ENCODE assay signal across 17 cellular contexts in the genomic region with DNA sequence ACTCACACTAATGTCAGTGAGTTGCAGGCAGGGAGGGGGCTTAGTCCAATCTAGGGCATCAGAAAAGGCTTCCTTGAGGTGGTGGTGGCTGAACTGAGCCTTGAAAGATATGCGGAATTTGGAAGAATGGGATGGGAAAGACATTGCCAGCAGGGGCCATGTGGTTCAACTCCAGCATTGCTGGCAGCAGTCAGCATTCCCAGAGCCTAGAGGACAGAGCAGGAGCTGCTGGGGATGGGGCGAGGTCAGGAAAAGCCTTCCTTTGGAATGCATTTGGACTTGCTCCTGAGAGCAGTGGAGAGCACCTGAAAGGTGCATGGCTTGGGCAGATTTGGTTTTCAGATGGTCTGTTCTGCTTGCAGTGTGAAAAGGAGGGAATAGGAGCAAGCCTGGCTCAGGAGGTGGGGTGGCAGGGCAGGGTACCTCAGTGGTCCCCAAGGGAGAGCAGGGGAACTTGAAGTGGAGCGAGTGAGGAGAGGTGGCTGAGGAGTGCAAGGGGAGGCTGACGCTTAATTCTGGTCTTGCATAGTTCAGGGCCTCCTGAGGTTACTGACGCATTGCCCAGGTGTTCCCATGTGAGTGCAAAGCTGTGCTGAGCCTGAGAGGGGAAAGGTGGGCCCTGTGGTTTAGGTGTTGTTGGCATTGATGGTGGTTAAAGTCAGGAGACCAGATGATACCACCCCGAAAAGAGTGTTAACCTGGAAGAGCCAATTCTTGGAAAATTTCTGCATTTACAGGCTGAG.
DNase-seq lines count a peak whose midpoint lies in the region; ATAC-seq, FAIRE-seq and TF ChIP-seq lines count a peak whose summit lies in the region.
"Had no signal": no experiment of that assay in that cellular context is flagged by ENCODE, and none has a peak within 500 bp of the region (broad histone marks: within the 10 kb centered on the region; RNA-seq: fewer than 3 reads in every experiment).

No MANE protein-coding gene starts in this region.

- H3K9me3 ChIP-seq in A549 (no peaks in the 10 kb centered on the region), DND-41 (ENCODE audit: insufficient read depth, low read length, severe bottlenecking) (no peaks in the 10 kb centered on the region), keratinocyte (ENCODE audit: control insufficient read depth, low read depth, low read length) (no peaks in the 10 kb centered on the region)

- POLR2A ChIA-PET in A549 (lab: Yijun Ruan, JAX) = no interaction called here

- dilution Hi-C loops in keratinocyte (cut with MboI; ENCODE audit: extremely low pct_ligation_motif_present, low sequenced_read_pairs) = no loop called here

- H3K9me3 Mint-ChIP-seq in activated naive CD8-positive, alpha-beta T cell (ENCODE audit: low read depth) = no peaks in the 10 kb centered on the region

- ATAC-seq in A549 = peak in 1 of 2 experiments; percentile 59; a peak in 3 of 6 replicates
- peak; percentile 29; the same call in 1 of the 3 replicates for ATAC-seq in DND-41 (ENCODE audit: insufficient read depth, low read depth)
- ATAC-seq in HG03159 (IDR thresholded peaks at IDR 0.05; ENCODE audit: unreplicated experiment) = no peak

- FAIRE-seq in A549 (lab: Jason Lieb, UNC) (no peak), keratinocyte (lab: Jason Lieb, UNC) (no peak)

- peak overlapping the region; percentile 18 for H3K27ac Mint-ChIP-seq in activated naive CD8-positive, alpha-beta T cell

- H3K4me3 Mint-ChIP-seq in activated naive CD8-positive, alpha-beta T cell = peak overlapping the region; percentile 3

- H2AFZ ChIP-seq in DND-41 (ENCODE audit: low read depth, low read length) (no peak overlapping the region), keratinocyte (ENCODE audit: control insufficient read depth, low read length) (no peak overlapping the region)

- no peaks in the 10 kb centered on the region for H3K27me3 Mint-ChIP-seq in activated naive CD8-positive, alpha-beta T cell

- peaks cover 7% of the 10 kb centered on the region for H3K36me3 Mint-ChIP-seq in activated naive CD8-positive, alpha-beta T cell

- no peak for DNase-seq in A549 (ENCODE audit: low read depth in 1 of 2, low spot score in 1 of 2)
- DNase-seq in DND-41 = no peak
- DNase-seq in keratinocyte (ENCODE audit: low read depth, low spot score) = no peak
- DNase-seq in A172 (ENCODE audit: low spot score) = no peak
- no peak for DNase-seq in effector CD8-positive, alpha-beta T cell (lab: John Stamatoyannopoulos, UW)
- no peak for DNase-seq in NOMO-1 (lab: John Stamatoyannopoulos, UW; ENCODE audit: unreplicated experiment in 2 of 2)
- DNase-seq: cortex of kidney, DMS79 treated with DMSO at 0.1 percent for 48 hours, mesenchymal stem cell, NCI-H1694, NCI-H526, occipital lobe, T-helper 2 cell had no signal

- H4K20me1 ChIP-seq in DND-41 (ENCODE audit: insufficient read depth, low read length) (peaks cover 74% of the 10 kb centered on the region), keratinocyte (ENCODE audit: control insufficient read depth, extremely low read depth, insufficient read depth, low read length) (no peaks in the 10 kb centered on the region)

- no peak for TF ChIP-seq RAD21 in A549 (conservative IDR thresholded peaks at IDR 0.05 in 1 of 2, IDR thresholded peaks at IDR 0.05 in 1 of 2)

- H3K4me2 ChIP-seq in A549 = peak overlapping the region; percentile 43; the same call in 2 of the 3 replicates
- H3K4me2 ChIP-seq in DND-41 (ENCODE audit: insufficient read depth, low read length) = no peak overlapping the region
- H3K4me2 ChIP-seq in keratinocyte (ENCODE audit: control insufficient read depth, extremely low read depth, insufficient read depth, low read depth, low read length) = peak overlapping the region; percentile 34

- no peak overlapping the region for H3K4me3 ChIP-seq in A549
- no peak overlapping the region for H3K4me3 ChIP-seq in DND-41 (ENCODE audit: low read depth in 1 of 2, low read length in 2 of 2)
- H3K4me3 ChIP-seq in keratinocyte (ENCODE audit: control insufficient read depth in 2 of 3, extremely low read depth in 1 of 3, insufficient read depth in 2 of 3, low read depth in 1 of 3, low read length in 3 of 3) = no peak overlapping the region
- H3K4me3 ChIP-seq: skin epidermis had no signal

- H3K27me3 ChIP-seq in DND-41 (ENCODE audit: insufficient read depth, low read length, poor library complexity) (no peaks in the 10 kb centered on the region), keratinocyte (ENCODE audit: control insufficient read depth, extremely low read depth, insufficient read depth, low read length) (no peaks in the 10 kb centered on the region)

- TF ChIP-seq POLR2A in A549 (IDR thresholded peaks at IDR 0.05; ENCODE audit: low read length) = no peak

- peaks cover 93% of the 10 kb centered on the region for H3K4me1 Mint-ChIP-seq in activated naive CD8-positive, alpha-beta T cell (ENCODE audit: low read depth)

- peaks cover 4% of the 10 kb centered on the region for H3K9me1 ChIP-seq in keratinocyte (ENCODE audit: control insufficient read depth, extremely low read depth, insufficient read depth, low read length)

- H3K9ac ChIP-seq in DND-41 (ENCODE audit: low read depth, low read length) = no peak overlapping the region
- no peak overlapping the region for H3K9ac ChIP-seq in keratinocyte (ENCODE audit: control insufficient read depth, extremely low read depth, insufficient read depth, low read length)

- H3K36me3 ChIP-seq in DND-41 (ENCODE audit: insufficient read depth, low read length) (0 out of 2 replicates have a peak, but pooled peaks cover 4% of the 10 kb centered on the region), keratinocyte (ENCODE audit: control insufficient read depth in 2 of 2, extremely low read depth in 1 of 2, insufficient read depth in 2 of 2, low read length in 2 of 2) (peaks cover 0 to 3% of the 10 kb centered on the region in 2 experiments)

- CTCF ChIA-PET in A549 (lab: Yijun Ruan, JAX) = interaction anchor here (1.5 kb wide), 1 partner anchor 23 kb away, joined by 5 read pairs; no protein-coding TSS in a partner anchor

- peaks cover 89% of the 10 kb centered on the region for H3K79me2 ChIP-seq in DND-41 (ENCODE audit: insufficient read depth, low read length)
- peaks cover 59% of the 10 kb centered on the region for H3K79me2 ChIP-seq in keratinocyte (ENCODE audit: control insufficient read depth, insufficient read depth, low read length)

- whole genome bisulfite sequencing in A549 (ENCODE audit: missing lambda C conversion rate) = 88% methylated on average over 6 of the region's 6 CpGs

- TF ChIP-seq CTCF in A549 (IDR thresholded peaks at IDR 0.05) = no peak
- TF ChIP-seq CTCF in DND-41 (IDR thresholded peaks at IDR 0.05; ENCODE audit: borderline replicate concordance, extremely low read depth, low read length, poor library complexity, severe bottlenecking) = no peak
- TF ChIP-seq CTCF in keratinocyte (optimal IDR thresholded peaks at IDR 0.05 in 1 of 3, IDR thresholded peaks at IDR 0.05 in 1 of 3, conservative IDR thresholded peaks at IDR 0.05 in 1 of 3; ENCODE audit: extremely low read depth in 1 of 3, insufficient read depth in 2 of 3, low read length in 3 of 3) = no peak

- H3K4me1 ChIP-seq in A549 (peaks cover 20% of the 10 kb centered on the region), DND-41 (ENCODE audit: insufficient read depth, low read length) (no peaks in the 10 kb centered on the region), keratinocyte (ENCODE audit: control insufficient read depth, extremely low read depth, insufficient read depth, low read length) (peaks cover 88% of the 10 kb centered on the region)

- no peak for TF ChIP-seq EP300 in A549 (IDR thresholded peaks at IDR 0.05)

- no peak overlapping the region for H3K27ac ChIP-seq in A549
- no peak overlapping the region for H3K27ac ChIP-seq in DND-41 (ENCODE audit: low read length)
- H3K27ac ChIP-seq in keratinocyte (ENCODE audit: control insufficient read depth, insufficient read depth, low read length) = peak overlapping the region; percentile 70
- H3K27ac ChIP-seq: RWPE1, skin epidermis had no signal

TF ChIP-seq in A549, 52 proteins besides CTCF, POLR2A, EP300 and RAD21:
- TF ChIP-seq SREBF2 (IDR thresholded peaks at IDR 0.05) = no peak
- no peak for TF ChIP-seq CBX8 (IDR thresholded peaks at IDR 0.05)
- no peak for TF ChIP-seq NR3C1 (IDR thresholded peaks at IDR 0.05)
- no peak for TF ChIP-seq ESRRA (IDR thresholded peaks at IDR 0.05; ENCODE audit: borderline replicate concordance, low read length)
- TF ChIP-seq SMC3 (IDR thresholded peaks at IDR 0.05) = no peak
- no peak for TF ChIP-seq JUNB (IDR thresholded peaks at IDR 0.05)
- TF ChIP-seq HDAC2 (IDR thresholded peaks at IDR 0.05) = no peak
- no peak for TF ChIP-seq EHMT2 (IDR thresholded peaks at IDR 0.05; ENCODE audit: low read depth)
- TF ChIP-seq RARB (CRISPR knock-in tag; IDR thresholded peaks at IDR 0.05) = no peak
- TF ChIP-seq CEBPB (IDR thresholded peaks at IDR 0.05) = no peak
- no peak for TF ChIP-seq NPAS2 (CRISPR knock-in tag; IDR thresholded peaks at IDR 0.05; ENCODE audit: borderline replicate concordance)
